18 cellular contexts compared by ENCODE assay signal in the genomic region with DNA sequence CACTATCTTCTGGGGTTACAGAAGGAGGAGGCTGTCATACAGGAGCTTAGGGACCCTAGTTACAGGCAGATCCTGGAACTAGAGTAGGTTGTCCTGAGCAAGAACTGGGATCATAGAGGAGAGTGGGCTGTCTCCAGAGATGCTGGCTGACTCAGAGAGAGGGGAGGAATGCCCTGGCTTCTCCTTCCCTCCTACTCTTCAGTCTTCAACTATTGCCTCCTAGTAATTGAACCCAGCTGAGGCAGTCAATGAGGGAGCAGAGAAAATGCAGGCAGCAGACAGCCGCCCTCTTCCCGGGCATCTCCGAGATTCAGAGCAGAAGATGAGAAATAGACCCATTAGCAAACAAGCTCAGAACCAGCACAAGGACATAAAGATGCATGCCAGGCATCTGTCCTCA.
DNase-seq lines count a peak whose midpoint lies in the region; ATAC-seq, FAIRE-seq and TF ChIP-seq lines count a peak whose summit lies in the region.
"Had no signal": no experiment of that assay in that cellular context is flagged by ENCODE, and none has a peak within 500 bp of the region (broad histone marks: within the 10 kb centered on the region; RNA-seq: fewer than 3 reads in every experiment).

No MANE protein-coding gene starts in this region.

- H3K79me2 ChIP-seq in astrocyte (ENCODE audit: insufficient read depth, low read length), result no peaks in the 10 kb centered on the region

- no peaks in the 10 kb centered on the region for H3K36me3 ChIP-seq in astrocyte (ENCODE audit: insufficient read depth, low read length)
- H3K36me3 ChIP-seq: BLaER1 treated with 17β-estradiol and CSF1 and Interleukin-3, amounts not matched to agents 10 nM and 100 nM; SJCRH30 had no signal

- DNase-seq in EH (ENCODE audit: low read depth) (peak; percentile 65), astrocyte (ENCODE audit: low read depth) (peak; percentile 26), foreskin fibroblast (peak; percentile 70 to 88), stromal cell of bone marrow (ENCODE audit: low read depth) (peak; percentile 84), mucosa of gallbladder (ENCODE audit: low spot score) (no peak)
- DNase-seq: DND-41, GDM1, KBM-7, NCI-H1417, NCI-H1930, RPMI8226, SJCRH30 had no signal

- no peak for ATAC-seq in HG03108 (IDR thresholded peaks at IDR 0.05; ENCODE audit: unreplicated experiment)
- no peak for ATAC-seq in GM19452 (IDR thresholded peaks at IDR 0.05; ENCODE audit: unreplicated experiment)
- ATAC-seq: HCT116 had no signal

- no peak overlapping the region for H3K4me3 Mint-ChIP-seq in astrocyte (ENCODE audit: unreplicated experiment)

- no peaks in the 10 kb centered on the region for H4K20me1 ChIP-seq in astrocyte (ENCODE audit: insufficient read depth, low read length)
- H4K20me1 ChIP-seq: BLaER1 treated with 17β-estradiol and CSF1 and Interleukin-3, amounts not matched to agents 10 nM and 100 nM had no signal

- no peaks in the 10 kb centered on the region for H3K27me3 ChIP-seq in astrocyte (ENCODE audit: insufficient read depth, low read length)
- H3K27me3 ChIP-seq: BLaER1 treated with 17β-estradiol and CSF1 and Interleukin-3, amounts not matched to agents 10 nM and 100 nM; SJCRH30 had no signal

- H3K9me3 ChIP-seq in astrocyte (ENCODE audit: insufficient read depth, low read depth, low read length), result no peaks in the 10 kb centered on the region
- H3K9me3 ChIP-seq: BLaER1 treated with 17β-estradiol and CSF1 and Interleukin-3, amounts not matched to agents 10 nM and 100 nM; SJCRH30 had no signal

- H3K4me3 ChIP-seq in astrocyte (ENCODE audit: insufficient read depth, low read depth, low read length) (no peak overlapping the region), foreskin fibroblast (ENCODE audit: low read depth in 1 of 2, low read length in 2 of 2) (no peak overlapping the region)
- H3K4me3 ChIP-seq: BLaER1 treated with 17β-estradiol and CSF1 and Interleukin-3, amounts not matched to agents 10 nM and 100 nM; SJCRH30 had no signal

- H3K27ac ChIP-seq in astrocyte (ENCODE audit: low read depth, low read length), result no peak overlapping the region
- H3K27ac ChIP-seq: BLaER1 treated with 17β-estradiol and CSF1 and Interleukin-3, amounts not matched to agents 10 nM and 100 nM; SJCRH30 had no signal

- H3K27ac Mint-ChIP-seq in astrocyte (ENCODE audit: unreplicated experiment), result no peak overlapping the region

- no peaks in the 10 kb centered on the region for H3K4me1 ChIP-seq in astrocyte (ENCODE audit: insufficient read depth, low read length)
- H3K4me1 ChIP-seq: BLaER1 treated with 17β-estradiol and CSF1 and Interleukin-3, amounts not matched to agents 10 nM and 100 nM; SJCRH30 had no signal

- no peaks in the 10 kb centered on the region for H3K9me3 Mint-ChIP-seq in astrocyte (ENCODE audit: unreplicated experiment)

- TF ChIP-seq CTCF in astrocyte (IDR thresholded peaks at IDR 0.05; ENCODE audit: insufficient read depth, low read depth, low read length), result no peak
- no peak for TF ChIP-seq CTCF in foreskin fibroblast (IDR thresholded peaks at IDR 0.05; ENCODE audit: low read depth, low read length)

- no peak overlapping the region for H3K9ac ChIP-seq in astrocyte (ENCODE audit: low read length)
- H3K9ac ChIP-seq: BLaER1 treated with 17β-estradiol and CSF1 and Interleukin-3, amounts not matched to agents 10 nM and 100 nM had no signal

- no peaks in the 10 kb centered on the region for H3K36me3 Mint-ChIP-seq in astrocyte (ENCODE audit: low read depth, unreplicated experiment)

- FAIRE-seq in astrocyte (lab: Jason Lieb, UNC), result peak; percentile 39
- FAIRE-seq: GM12891, GM19239 had no signal

- no peak overlapping the region for H2AFZ ChIP-seq in astrocyte (ENCODE audit: low read depth, low read length)

- H3K4me2 ChIP-seq in astrocyte (ENCODE audit: low read length), result no peak overlapping the region
- H3K4me2 ChIP-seq: BLaER1 treated with 17β-estradiol and CSF1 and Interleukin-3, amounts not matched to agents 10 nM and 100 nM had no signal

- H3K4me1 Mint-ChIP-seq in astrocyte (ENCODE audit: low read depth, unreplicated experiment), result no peaks in the 10 kb centered on the region

- H3K27me3 Mint-ChIP-seq in astrocyte (ENCODE audit: low read depth, unreplicated experiment), result no peaks in the 10 kb centered on the region
